18 cellular contexts compared by ENCODE assay signal in genomic region chr18:21833619-21834300, GRCh38.
DNase-seq lines count a peak whose midpoint lies in the region; ATAC-seq and TF ChIP-seq lines count a peak whose summit lies in the region.
"Had no signal": no experiment of that assay in that cellular context is flagged by ENCODE, and none has a peak within 500 bp of the region (broad histone marks: within the 10 kb centered on the region; RNA-seq: fewer than 3 reads in every experiment).

No MANE protein-coding gene starts in this region.

- ATAC-seq in right cardiac atrium (peak; percentile 44 to 52), gastrocnemius medialis (peak in 1 of 2 donors; percentile 36), GM18873 (IDR thresholded peaks at IDR 0.05; ENCODE audit: low FRiP score, unreplicated experiment) (no peak)
- ATAC-seq: natural killer cell treated with Interleukin-12 subunit alpha and Interleukin-12 subunit beta and Interleukin-15 and Interleukin-18, amount 100 ng/mL, for 72 hours had no signal

- H3K27ac ChIP-seq in WERI-Rb-1 (no peak overlapping the region), right cardiac atrium (ENCODE audit: low read length) (peak overlapping the region; percentile 14), gastrocnemius medialis (peak overlapping the region; percentile 80 to 89 (median 88))
- H3K27ac ChIP-seq: spleen had no signal

- intact Hi-C loops in right cardiac atrium (cut with DNase I): no loop called here
- intact Hi-C loops in gastrocnemius medialis (cut with DNase I; ENCODE audit: low total_unique reads): loop anchor here (10.0 kb wide), 1 partner anchor 719 kb away; the partner anchor contains the start of gene ROCK1

- TF ChIP-seq POLR2A in gastrocnemius medialis (IDR thresholded peaks at IDR 0.05): no peak

- H3K4me1 ChIP-seq in right cardiac atrium (ENCODE audit: control insufficient read depth, insufficient read depth, low read length) (no peaks in the 10 kb centered on the region), gastrocnemius medialis (peaks cover 27 to 29% of the 10 kb centered on the region in 2 donors)
- H3K4me1 ChIP-seq: spleen, transverse colon had no signal

- H3K36me3 ChIP-seq in WERI-Rb-1 (peaks cover 11% of the 10 kb centered on the region), gastrocnemius medialis (no peaks in the 10 kb centered on the region)
- H3K36me3 ChIP-seq: transverse colon had no signal

- no peak overlapping the region for H3K4me3 ChIP-seq in WERI-Rb-1 (ENCODE audit: low read depth, low read length)
- H3K4me3 ChIP-seq in right cardiac atrium (ENCODE audit: low read length): no peak overlapping the region
- H3K4me3 ChIP-seq in gastrocnemius medialis: no peak overlapping the region
- H3K4me3 ChIP-seq: spleen, transverse colon had no signal

- H3K27me3 ChIP-seq in WERI-Rb-1 (ENCODE audit: insufficient read depth, low read depth, severe bottlenecking): no peaks in the 10 kb centered on the region
- no peaks in the 10 kb centered on the region for H3K27me3 ChIP-seq in right cardiac atrium (ENCODE audit: control insufficient read depth, insufficient read depth)
- H3K27me3 ChIP-seq in gastrocnemius medialis: no peaks in the 10 kb centered on the region
- H3K27me3 ChIP-seq: spleen, transverse colon had no signal

- WGBS in right cardiac atrium: 60% methylated on average over 4 of the region's 4 CpGs

- peak; percentile 17 for DNase-seq in DMS79 treated with DMSO at 0.1 percent for 48 hours (lab: John Stamatoyannopoulos, UW)
- peak; percentile 26 for DNase-seq in WERI-Rb-1
- no peak for DNase-seq in right cardiac atrium
- no peak for DNase-seq in gastrocnemius medialis
- DNase-seq in NCI-H2196 treated with DMSO at 0.1 percent for 48 hours (lab: John Stamatoyannopoulos, UW; ENCODE audit: unreplicated experiment): no peak
- DNase-seq in NCI-H226: no peak
- DNase-seq: activated CD8-positive, alpha-beta memory T cell treated with anti-CD3 and anti-CD28 coated beads for 24 hours; activated effector memory CD4-positive, alpha-beta T cell treated with Interleukin-2 at 50 U/mL for 16 hours; anterior cingulate cortex; caudate nucleus; CD4-positive, CD25-positive, alpha-beta regulatory T cell; Kasumi-1; NCI-H187 treated with DMSO at 0.1 percent for 48 hours; NCI-H345; spleen; transverse colon had no signal

- H3K9me3 ChIP-seq in WERI-Rb-1 (ENCODE audit: severe bottlenecking) (no peaks in the 10 kb centered on the region), right cardiac atrium (ENCODE audit: control insufficient read depth, low read length) (no peaks in the 10 kb centered on the region), gastrocnemius medialis (no peaks in the 10 kb centered on the region)
- H3K9me3 ChIP-seq: spleen, transverse colon had no signal

- in situ Hi-C loops in gastrocnemius medialis (cut with MboI; ENCODE audit: low sequenced_read_pairs in 4 of 4): no loop called here

- no peak for TF ChIP-seq CTCF in WERI-Rb-1 (IDR thresholded peaks at IDR 0.05; ENCODE audit: low read depth, low read length)
- no peak for TF ChIP-seq CTCF in gastrocnemius medialis (IDR thresholded peaks at IDR 0.05 in 4 of 5, conservative IDR thresholded peaks at IDR 0.05 in 1 of 5)

Comparison
In these comparisons a context has a peak if more than half of its experiments do, and no peak if none do; other contexts are left out.
1. DNase-seq: peak in DMS79 treated with DMSO at 0.1 percent for 48 hours (single experiment) and WERI-Rb-1 (single experiment); none in right cardiac atrium (0 of 3), gastrocnemius medialis (0 of 2), NCI-H2196 treated with DMSO at 0.1 percent for 48 hours (single experiment) and NCI-H226 (single experiment).